ENCODE assay signal across 1 cellular context in the genomic region with DNA sequence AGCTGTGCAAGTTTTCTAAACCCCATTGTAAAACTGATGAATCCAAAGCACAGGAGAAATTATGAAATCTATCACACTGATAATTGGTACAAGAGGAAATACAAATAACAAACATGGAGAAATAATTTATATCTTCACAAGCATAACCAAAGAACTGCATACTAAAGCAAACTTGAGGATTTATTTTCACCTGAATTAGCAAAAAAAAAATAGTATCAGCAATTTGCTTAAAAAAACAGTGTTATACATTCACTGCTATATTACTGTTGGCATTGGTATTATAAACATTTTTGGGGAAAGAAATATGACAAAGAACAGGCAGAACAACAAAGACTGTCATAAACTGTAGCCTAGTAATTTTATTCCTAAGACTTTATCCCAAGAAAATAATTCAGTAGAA.
TF ChIP-seq lines count a peak whose summit lies in the region.

No MANE protein-coding gene starts in this region.

TF ChIP-seq in endothelial cell of umbilical vein, 7 proteins besides CTCF, POLR2A, EP300 and RAD21:
- no peak for TF ChIP-seq JUN (IDR thresholded peaks at IDR 0.05; ENCODE audit: borderline replicate concordance, insufficient read depth, insufficient read length, low read depth)
- no peak for TF ChIP-seq MYC (IDR thresholded peaks at IDR 0.05; ENCODE audit: low read depth, low read length)
- TF ChIP-seq GATA2 (IDR thresholded peaks at IDR 0.05; ENCODE audit: insufficient read depth, insufficient read length, low read depth, low read length) = no peak
- TF ChIP-seq, protein P1, sequence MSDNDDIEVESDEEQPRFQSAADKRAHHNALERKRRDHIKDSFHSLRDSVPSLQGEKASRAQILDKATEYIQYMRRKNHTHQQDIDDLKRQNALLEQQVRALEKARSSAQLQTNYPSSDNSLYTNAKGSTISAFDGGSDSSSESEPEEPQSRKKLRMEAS (IDR thresholded peaks at IDR 0.05; ENCODE audit: insufficient read depth, insufficient read length) = no peak
- no peak for TF ChIP-seq EZH2 (IDR thresholded peaks at IDR 0.05; ENCODE audit: borderline replicate concordance, low read depth, low read length, severe bottlenecking)
- no peak for TF ChIP-seq POLR2AphosphoS5 (IDR thresholded peaks at IDR 0.05; ENCODE audit: insufficient read depth, low read depth, low read length)
- TF ChIP-seq FOS (IDR thresholded peaks at IDR 0.05; ENCODE audit: borderline replicate concordance, insufficient read depth, low read length) = no peak
